In genomic region chr14:23547924-23548323, GRCh38 we compare ENCODE assay signal across 31 cellular contexts. TPM values are rescaled to one million over a fixed set of nuclear protein-coding genes. Genes with fewer than 3 reads are reported as not detected.
DNase-seq lines count a peak whose midpoint lies in the region; ATAC-seq and TF ChIP-seq lines count a peak whose summit lies in the region.
"Had no signal": no experiment of that assay in that cellular context is flagged by ENCODE, and none has a peak within 500 bp of the region (broad histone marks: within the 10 kb centered on the region; RNA-seq: fewer than 3 reads in every experiment).

No MANE protein-coding gene starts in this region.

- H3K9me3 ChIP-seq in HEK293 (ENCODE audit: control insufficient read depth, insufficient read depth, low read depth, low read length): no peaks in the 10 kb centered on the region
- H3K9me3 ChIP-seq in adipocyte (ENCODE audit: control insufficient read depth, low read length): no peaks in the 10 kb centered on the region
- no peaks in the 10 kb centered on the region for H3K9me3 ChIP-seq in iPS-18a (ENCODE audit: control insufficient read depth, low read depth, low read length)
- no peaks in the 10 kb centered on the region for H3K9me3 ChIP-seq in parathyroid adenoma (ENCODE audit: control insufficient read depth, low read length)
- H3K9me3 ChIP-seq: gastroesophageal sphincter, stomach, tibial artery had no signal

- CTCF ChIA-PET in HEK293 (lab: Yijun Ruan, JAX): interaction anchor here (0.7 to 1.7 kb wide), 4 partner anchors 9 to 218 kb away, joined by 3 to 10 read pairs (median 4); no protein-coding TSS in a partner anchor
- CTCF ChIA-PET in activated naive CD4-positive, alpha-beta T cell treated with anti-CD3 and anti-CD28 coated beads, Interleukin-2, amount 10 ng/mL, durations not matched to agents 7 days and 5 days (lab: Charles Lee): interaction anchor here (0.7 to 3.3 kb wide), 2 partner anchors 12 to 69 kb away, joined by 3 to 25 read pairs; no protein-coding TSS in a partner anchor
- CTCF ChIA-PET in activated CD4-positive, alpha-beta memory T cell treated with anti-CD3 and anti-CD28 coated beads, Interleukin-2, amount 10 ng/mL, durations not matched to agents 7 days and 5 days (lab: Charles Lee): interaction anchor here (1.0 to 1.2 kb wide), 3 partner anchors 12 to 80 kb away, joined by 3 to 5 read pairs (median 4); no protein-coding TSS in a partner anchor

- TF ChIP-seq CTCF in HEK293 (tag by site-specific recombination; IDR thresholded peaks at IDR 0.05) (no peak), parathyroid adenoma (IDR thresholded peaks at IDR 0.05) (no peak)

- no peak for ATAC-seq in GM19455 (IDR thresholded peaks at IDR 0.05; ENCODE audit: unreplicated experiment)
- ATAC-seq: CD8-positive, alpha-beta T cell; gastroesophageal sphincter; HCT116; left colon; right cardiac atrium had no signal

- H3K9ac ChIP-seq in adipocyte (ENCODE audit: low read length): peak overlapping the region; percentile 6
- H3K9ac ChIP-seq in iPS-18a (ENCODE audit: low read length): peak overlapping the region; percentile 55
- H3K9ac ChIP-seq in parathyroid adenoma: no peak overlapping the region

- H3K27me3 Mint-ChIP-seq in activated naive CD4-positive, alpha-beta T cell treated with anti-CD3 and anti-CD28 coated beads, Interleukin-2, amount 10 ng/mL, durations not matched to agents 7 days and 5 days: no peaks in the 10 kb centered on the region
- H3K27me3 Mint-ChIP-seq in activated CD4-positive, alpha-beta memory T cell treated with anti-CD3 and anti-CD28 coated beads, Interleukin-2, amount 10 ng/mL, durations not matched to agents 7 days and 5 days: no peaks in the 10 kb centered on the region
- H3K27me3 Mint-ChIP-seq: activated CD4-positive, alpha-beta T cell treated with anti-CD3 and anti-CD28 coated beads, Interleukin-2, amount 10 ng/mL, durations not matched to agents 7 days and 5 days had no signal

- H3K9me3 Mint-ChIP-seq in activated naive CD4-positive, alpha-beta T cell treated with anti-CD3 and anti-CD28 coated beads, Interleukin-2, amount 10 ng/mL, durations not matched to agents 7 days and 5 days: no peaks in the 10 kb centered on the region
- H3K9me3 Mint-ChIP-seq in activated CD4-positive, alpha-beta memory T cell treated with anti-CD3 and anti-CD28 coated beads, Interleukin-2, amount 10 ng/mL, durations not matched to agents 7 days and 5 days: no peaks in the 10 kb centered on the region
- H3K9me3 Mint-ChIP-seq: activated CD4-positive, alpha-beta T cell treated with anti-CD3 and anti-CD28 coated beads, Interleukin-2, amount 10 ng/mL, durations not matched to agents 7 days and 5 days; CD8-positive, alpha-beta T cell; immature natural killer cell; neural crest cell had no signal

- H3K4me2 ChIP-seq in parathyroid adenoma (ENCODE audit: low read length): no peak overlapping the region
- H3K4me2 ChIP-seq: hepatocyte had no signal

- H3K4me1 ChIP-seq in HEK293 (ENCODE audit: control insufficient read depth, insufficient read depth, low read length) (peaks cover 16% of the 10 kb centered on the region), adipocyte (ENCODE audit: control insufficient read depth, insufficient read depth, low read length) (peaks cover 41% of the 10 kb centered on the region), iPS-18a (ENCODE audit: control insufficient read depth, low read depth, low read length) (peaks cover 68% of the 10 kb centered on the region), parathyroid adenoma (peaks cover 9% of the 10 kb centered on the region)

- H3K36me3 ChIP-seq in HEK293 (ENCODE audit: control insufficient read depth in 2 of 2, insufficient read depth in 1 of 2, low read length in 2 of 2) (peaks cover 0 to 6% of the 10 kb centered on the region in 2 experiments; a peak in 1 of 3 replicates), adipocyte (ENCODE audit: control insufficient read depth, insufficient read depth, low read length, severe bottlenecking) (no peaks in the 10 kb centered on the region), iPS-18a (ENCODE audit: control insufficient read depth, low read depth, low read length) (peaks cover 2% of the 10 kb centered on the region), parathyroid adenoma (ENCODE audit: control insufficient read depth, insufficient read depth, low read length) (no peaks in the 10 kb centered on the region)
- H3K36me3 ChIP-seq: gastroesophageal sphincter, stomach, tibial artery, WERI-Rb-1 had no signal

- POLR2A ChIA-PET in HEK293 (lab: Yijun Ruan, JAX): interaction anchor here (1.2 kb wide), 1 partner anchor 11 kb away, joined by 3 read pairs; no protein-coding TSS in a partner anchor
- POLR2A ChIA-PET in activated CD4-positive, alpha-beta memory T cell treated with anti-CD3 and anti-CD28 coated beads, Interleukin-2, amount 10 ng/mL, durations not matched to agents 7 days and 5 days (lab: Charles Lee): no interaction called here

- H3K4me3 Mint-ChIP-seq in activated naive CD4-positive, alpha-beta T cell treated with anti-CD3 and anti-CD28 coated beads, Interleukin-2, amount 10 ng/mL, durations not matched to agents 7 days and 5 days: no peak overlapping the region
- H3K4me3 Mint-ChIP-seq in activated CD4-positive, alpha-beta memory T cell treated with anti-CD3 and anti-CD28 coated beads, Interleukin-2, amount 10 ng/mL, durations not matched to agents 7 days and 5 days: no peak overlapping the region
- H3K4me3 Mint-ChIP-seq: activated CD4-positive, alpha-beta T cell treated with anti-CD3 and anti-CD28 coated beads, Interleukin-2, amount 10 ng/mL, durations not matched to agents 7 days and 5 days; CD8-positive, alpha-beta T cell; immature natural killer cell; neural crest cell had no signal

- no peak overlapping the region for H2AFZ ChIP-seq in parathyroid adenoma
- H2AFZ ChIP-seq: hepatocyte had no signal

- H3K4me1 Mint-ChIP-seq in activated naive CD4-positive, alpha-beta T cell treated with anti-CD3 and anti-CD28 coated beads, Interleukin-2, amount 10 ng/mL, durations not matched to agents 7 days and 5 days: peaks cover 9% of the 10 kb centered on the region
- peaks cover 3% of the 10 kb centered on the region for H3K4me1 Mint-ChIP-seq in activated CD4-positive, alpha-beta memory T cell treated with anti-CD3 and anti-CD28 coated beads, Interleukin-2, amount 10 ng/mL, durations not matched to agents 7 days and 5 days

- no peak overlapping the region for H3K27ac Mint-ChIP-seq in activated naive CD4-positive, alpha-beta T cell treated with anti-CD3 and anti-CD28 coated beads, Interleukin-2, amount 10 ng/mL, durations not matched to agents 7 days and 5 days
- H3K27ac Mint-ChIP-seq in activated CD4-positive, alpha-beta memory T cell treated with anti-CD3 and anti-CD28 coated beads, Interleukin-2, amount 10 ng/mL, durations not matched to agents 7 days and 5 days: no peak overlapping the region
- H3K27ac Mint-ChIP-seq: activated CD4-positive, alpha-beta T cell treated with anti-CD3 and anti-CD28 coated beads, Interleukin-2, amount 10 ng/mL, durations not matched to agents 7 days and 5 days; CD8-positive, alpha-beta T cell; immature natural killer cell had no signal

- H3K4me3 ChIP-seq in HEK293 (ENCODE audit: low read depth, low read length): no peak overlapping the region
- no peak overlapping the region for H3K4me3 ChIP-seq in adipocyte (ENCODE audit: low read length)
- H3K4me3 ChIP-seq in iPS-18a (ENCODE audit: low read length): peak overlapping the region; percentile 82
- no peak overlapping the region for H3K4me3 ChIP-seq in parathyroid adenoma (ENCODE audit: low read depth, low read length)
- H3K4me3 ChIP-seq: gastroesophageal sphincter, hepatocyte, stomach, tibial artery had no signal

- DNase-seq in adipocyte (ENCODE audit: low read depth): no peak
- DNase-seq in activated CD4-positive, alpha-beta T cell treated with anti-CD3 and anti-CD28 coated beads for 48 hours: no peak
- no peak for DNase-seq in activated naive CD4-positive, alpha-beta T cell treated with anti-CD3 and anti-CD28 coated beads, Interleukin-2, amount 10 ng/mL, durations not matched to agents 7 days and 5 days
- no peak for DNase-seq in activated CD4-positive, alpha-beta memory T cell treated with anti-CD3 and anti-CD28 coated beads, Interleukin-2, amount 10 ng/mL, durations not matched to agents 7 days and 5 days
- DNase-seq: activated CD4-positive, alpha-beta T cell treated with anti-CD3 and anti-CD28 coated beads, Interleukin-2, amount 10 ng/mL, durations not matched to agents 7 days and 5 days; activated effector memory CD4-positive, alpha-beta T cell treated with anti-CD3 and anti-CD28 coated beads, Interleukin-2, amount 50 U/mL, for 16 hours; activated T-cell treated with anti-CD3 and anti-CD28 coated beads, Interleukin-2, amount 50 U/mL, for 1 hour; cerebellar nuclear complex; immature natural killer cell; left colon; mammary epithelial cell; NCI-H1694; NCI-H82; right cardiac atrium; stimulated activated CD4-positive, alpha-beta T cell treated with anti-CD3 and anti-CD28 coated beads, Interleukin-12 subunit alpha, Interleukin-12 subunit beta, amount 100 ng/mL, for 4 hours; stimulated activated CD4-positive, alpha-beta T cell treated with anti-CD3 and anti-CD28 coated beads, Interleukin-4, amount 100 ng/mL, for 1 hour; stomach; T-helper 9 cell; tibial artery; WERI-Rb-1 had no signal

- no peaks in the 10 kb centered on the region for H3K36me3 Mint-ChIP-seq in activated naive CD4-positive, alpha-beta T cell treated with anti-CD3 and anti-CD28 coated beads, Interleukin-2, amount 10 ng/mL, durations not matched to agents 7 days and 5 days
- no peaks in the 10 kb centered on the region for H3K36me3 Mint-ChIP-seq in activated CD4-positive, alpha-beta memory T cell treated with anti-CD3 and anti-CD28 coated beads, Interleukin-2, amount 10 ng/mL, durations not matched to agents 7 days and 5 days (ENCODE audit: low read depth)
- H3K36me3 Mint-ChIP-seq: CD8-positive, alpha-beta T cell; immature natural killer cell had no signal

- no peak overlapping the region for H3K27ac ChIP-seq in HEK293 (ENCODE audit: extremely low read depth, low read depth, low read length)
- peak overlapping the region; percentile 82 for H3K27ac ChIP-seq in iPS-18a (ENCODE audit: low read length)
- H3K27ac ChIP-seq in parathyroid adenoma: peak overlapping the region; percentile 26
- H3K27ac ChIP-seq: gastroesophageal sphincter, hepatocyte, stomach, tibial artery, WERI-Rb-1 had no signal

- H3K79me2 ChIP-seq in parathyroid adenoma: peaks cover 4% of the 10 kb centered on the region

- no peaks in the 10 kb centered on the region for H3K27me3 ChIP-seq in adipocyte (replicated peaks; ENCODE audit: control insufficient read depth, insufficient read depth, low read length)
- no peaks in the 10 kb centered on the region for H3K27me3 ChIP-seq in iPS-18a (ENCODE audit: control insufficient read depth, insufficient read depth, low read length)
- H3K27me3 ChIP-seq in parathyroid adenoma (ENCODE audit: control insufficient read depth, insufficient read depth, low read length): no peaks in the 10 kb centered on the region
- H3K27me3 ChIP-seq: gastroesophageal sphincter, hepatocyte, tibial artery had no signal

RNA-seq across cellular contexts. Expression of gene ZFHX2, which starts 3.6 kb away (rescaled TPM):
- 1 to 10 TPM; 1.5 to 1.8 TPM for total RNA-seq in activated CD4-positive, alpha-beta memory T cell treated with anti-CD3 and anti-CD28 coated beads, Interleukin-2, amount 10 ng/mL, durations not matched to agents 7 days and 5 days
- total RNA-seq: RPMI7951 had no signal

RNA-seq across cellular contexts. Expression of gene THTPA, which starts 8.1 kb away (rescaled TPM):
- 10 to 100 TPM; 11.6 to 11.8 TPM for total RNA-seq in activated CD4-positive, alpha-beta memory T cell treated with anti-CD3 and anti-CD28 coated beads, Interleukin-2, amount 10 ng/mL, durations not matched to agents 7 days and 5 days

RNA-seq across cellular contexts. Expression of gene AP1G2, which starts 19.7 kb away (rescaled TPM):
- 100 to 1,000 TPM; 263 to 275 TPM for total RNA-seq in activated CD4-positive, alpha-beta memory T cell treated with anti-CD3 and anti-CD28 coated beads, Interleukin-2, amount 10 ng/mL, durations not matched to agents 7 days and 5 days

RNA-seq across cellular contexts. Expression of gene JPH4, which starts 30.7 kb away (rescaled TPM):
- not detected for total RNA-seq in activated CD4-positive, alpha-beta memory T cell treated with anti-CD3 and anti-CD28 coated beads, Interleukin-2, amount 10 ng/mL, durations not matched to agents 7 days and 5 days
- total RNA-seq: activated CD4-positive, alpha-beta T cell treated with anti-CD3 and anti-CD28 coated beads, Interleukin-2, amount 10 ng/mL, durations not matched to agents 7 days and 5 days; CD8-positive, alpha-beta T cell; NCI-H460 had no signal
